In genomic region chr6:138517635-138518034, GRCh38 we compare ENCODE assay signal across 8 cellular contexts. TPM values are rescaled to one million over a fixed set of nuclear protein-coding genes. Genes with fewer than 3 reads are reported as not detected.
DNase-seq lines count a peak whose midpoint lies in the region; ATAC-seq and TF ChIP-seq lines count a peak whose summit lies in the region.

No MANE protein-coding gene starts in this region.

- intact Hi-C loops in stomach (cut with DNase I; ENCODE audit: low total_unique reads): no loop called here

- H3K4me3 ChIP-seq in WERI-Rb-1 (ENCODE audit: low read depth, low read length) (no peak overlapping the region), mesendoderm (ENCODE audit: low read length) (no peak overlapping the region), stomach (no peak overlapping the region)

- peak; percentile 93 for ATAC-seq in GM21576 (IDR thresholded peaks at IDR 0.05; ENCODE audit: unreplicated experiment)
- no peak for ATAC-seq in central memory CD8-positive, alpha-beta T cell (replicated peaks; ENCODE audit: extremely low read depth, poor library complexity, severe bottlenecking)

- H3K36me3 ChIP-seq in WERI-Rb-1 (no peaks in the 10 kb centered on the region), mesendoderm (ENCODE audit: control insufficient read depth, insufficient read depth, low read length) (no peaks in the 10 kb centered on the region), stomach (no peaks in the 10 kb centered on the region)

- no peak overlapping the region for H3K27ac Mint-ChIP-seq in central memory CD8-positive, alpha-beta T cell (ENCODE audit: low read depth)

- TF ChIP-seq CTCF in WERI-Rb-1 (IDR thresholded peaks at IDR 0.05; ENCODE audit: low read depth, low read length) (peak; percentile 85), stomach (IDR thresholded peaks at IDR 0.05) (peak in 5 of 7 experiments; percentile 37 to 48 (median 43))

- H3K9me3 Mint-ChIP-seq in central memory CD8-positive, alpha-beta T cell: no peaks in the 10 kb centered on the region

- H2BK15ac ChIP-seq in mesendoderm (replicated peaks; ENCODE audit: low read depth): no peak overlapping the region

- peaks cover 28% of the 10 kb centered on the region for H3K27me3 Mint-ChIP-seq in central memory CD8-positive, alpha-beta T cell

- peaks cover 3% of the 10 kb centered on the region for H3K9me3 ChIP-seq in WERI-Rb-1 (ENCODE audit: severe bottlenecking)
- peaks cover 0 to 4% (median 0%) of the 10 kb centered on the region in 4 donors for H3K9me3 ChIP-seq in stomach

- peaks cover 19% of the 10 kb centered on the region for H3K4me1 Mint-ChIP-seq in central memory CD8-positive, alpha-beta T cell

- H3K27me3 ChIP-seq in WERI-Rb-1 (ENCODE audit: insufficient read depth, low read depth, severe bottlenecking): no peaks in the 10 kb centered on the region
- H3K27me3 ChIP-seq in mesendoderm (ENCODE audit: insufficient read depth, low read length, poor library complexity): no peaks in the 10 kb centered on the region
- no peaks in the 10 kb centered on the region for H3K27me3 ChIP-seq in stomach

- no CpG with 5 or more reads among the region's 3 CpGs for WGBS in mesendoderm (ENCODE audit: extremely low coverage, insufficient coverage, low lambda C conversion rate)
- WGBS in stomach, 5 donors: 88 to 97% (median 91%) methylated on average over 3 of the region's 3 CpGs

- no peak for TF ChIP-seq EP300 in stomach (IDR thresholded peaks at IDR 0.05)

- TF ChIP-seq POLR2A in stomach (IDR thresholded peaks at IDR 0.05): no peak

- H2AK5ac ChIP-seq in mesendoderm (ENCODE audit: low read length): no peak overlapping the region

- DNase-seq in ELF-1 (ENCODE audit: low read depth, low spot score) (peak; percentile 74), HuH-7 (ENCODE audit: low spot score) (peak; percentile 58), WERI-Rb-1 (peak; percentile 54), mesendoderm (peak; percentile 86), stomach (peak; percentile 57), occipital lobe (lab: John Stamatoyannopoulos, UW) (no peak)
- peak; percentile 22 to 32 for DNase-seq in central memory CD8-positive, alpha-beta T cell (ENCODE audit: low spot score in 2 of 2)

- no peak overlapping the region for H3K4me2 ChIP-seq in mesendoderm (ENCODE audit: low read length)

- no peak overlapping the region for H3K23ac ChIP-seq in mesendoderm (ENCODE audit: low read length)

- no peak overlapping the region for H4K8ac ChIP-seq in mesendoderm (ENCODE audit: low read depth, low read length)

- H4K5ac ChIP-seq in mesendoderm (ENCODE audit: low read length): no peak overlapping the region

- H3K79me2 ChIP-seq in mesendoderm (ENCODE audit: control insufficient read depth, insufficient read depth, low read length): peaks cover 8% of the 10 kb centered on the region

- H3K56ac ChIP-seq in mesendoderm (ENCODE audit: low read length): no peak overlapping the region

- no peaks in the 10 kb centered on the region for H3K4me1 ChIP-seq in mesendoderm (ENCODE audit: control insufficient read depth, low read depth, low read length)
- peaks cover 4 to 15% (median 7%) of the 10 kb centered on the region in 4 donors for H3K4me1 ChIP-seq in stomach

- no peak overlapping the region for H2BK120ac ChIP-seq in mesendoderm (ENCODE audit: low read depth, low read length)

- no peak overlapping the region for H3K9ac ChIP-seq in mesendoderm (ENCODE audit: low read length)

- H3K4me3 Mint-ChIP-seq in central memory CD8-positive, alpha-beta T cell: no peak overlapping the region

- H3K4ac ChIP-seq in mesendoderm (ENCODE audit: low read depth, low read length): no peak overlapping the region

- H3K79me1 ChIP-seq in mesendoderm (ENCODE audit: low read length): peaks cover 13% of the 10 kb centered on the region

- H3K18ac ChIP-seq in mesendoderm (ENCODE audit: low read length): no peak overlapping the region

- H3K27ac ChIP-seq in WERI-Rb-1: no peak overlapping the region
- H3K27ac ChIP-seq in mesendoderm (ENCODE audit: low read depth, low read length): no peak overlapping the region
- H3K27ac ChIP-seq in stomach: no peak overlapping the region

- no peak overlapping the region for H2BK5ac ChIP-seq in mesendoderm (ENCODE audit: low read length)

- H3K36me3 Mint-ChIP-seq in central memory CD8-positive, alpha-beta T cell (ENCODE audit: insufficient read depth): no peaks in the 10 kb centered on the region

RNA-seq across cellular contexts. Expression of gene NHSL1, which starts 18.3 kb away (rescaled TPM):
- 23.1 TPM for polyA plus RNA-seq in mesendoderm (2013, experiment 1 of 2)
- polyA plus RNA-seq in mesendoderm (2013, experiment 2 of 2): 23.1 TPM
- total RNA-seq in stomach (10 to 100 TPM; 23.2 to 44.6 (median 36.1) TPM), occipital lobe (69.6 TPM)
- polyA plus RNA-seq in stomach: 1 to 10 TPM; 1.8 to 3.0 (median 2.3) TPM
